Comparison of ENCODE assay signal across 24 cellular contexts in genomic region chr13:51346397-51346796, GRCh38. TPM values are rescaled to one million over a fixed set of nuclear protein-coding genes. Genes with fewer than 3 reads are reported as not detected.
DNase-seq lines count a peak whose midpoint lies in the region; ATAC-seq and TF ChIP-seq lines count a peak whose summit lies in the region.
"Had no signal": no experiment of that assay in that cellular context is flagged by ENCODE, and none has a peak within 500 bp of the region (broad histone marks: within the 10 kb centered on the region; RNA-seq: fewer than 3 reads in every experiment).

No MANE protein-coding gene starts in this region.

- peaks cover 7% of the 10 kb centered on the region for H3K4me1 Mint-ChIP-seq in endodermal cell

- peaks cover 7% of the 10 kb centered on the region for H3K9me3 ChIP-seq in endodermal cell (ENCODE audit: control insufficient read depth, low read length)
- no peaks in the 10 kb centered on the region for H3K9me3 ChIP-seq in right cardiac atrium (ENCODE audit: control insufficient read depth, low read length)
- H3K9me3 ChIP-seq: BLaER1, HAP-1 had no signal

- no peaks in the 10 kb centered on the region for H3K27me3 Mint-ChIP-seq in endodermal cell (ENCODE audit: insufficient read depth)
- H3K27me3 Mint-ChIP-seq: CD4-positive, alpha-beta T cell had no signal

- ATAC-seq in GM18511 (IDR thresholded peaks at IDR 0.05; ENCODE audit: unreplicated experiment) (peak; percentile 82), GM21576 (IDR thresholded peaks at IDR 0.05; ENCODE audit: unreplicated experiment) (peak; percentile 56), HG03159 (IDR thresholded peaks at IDR 0.05; ENCODE audit: unreplicated experiment) (peak; percentile 64), right cardiac atrium (no peak)

- DNase-seq in endodermal cell (peak; percentile 55), NCI-H1694 treated with DMSO at 0.1 percent for 48 hours (lab: John Stamatoyannopoulos, UW) (no peak), Ammon's horn (ENCODE audit: low spot score) (no peak), right cardiac atrium (no peak), midbrain (lab: John Stamatoyannopoulos, UW) (no peak)
- DNase-seq: CD4-positive, alpha-beta T cell; COR-L47; DMS79; KBM-7; MM.1S; NCI-H1048; NCI-H1436; NCI-H1930; PC-9; RPMI8226; SHP77 had no signal

- H3K36me3 Mint-ChIP-seq in endodermal cell (ENCODE audit: low read depth): no peaks in the 10 kb centered on the region

- no peak for TF ChIP-seq CTCF in endodermal cell (conservative IDR thresholded peaks at IDR 0.05)

- no peak overlapping the region for H3K27ac Mint-ChIP-seq in endodermal cell
- H3K27ac Mint-ChIP-seq: CD4-positive, alpha-beta T cell had no signal

- peaks cover 3% of the 10 kb centered on the region for H3K9me3 Mint-ChIP-seq in endodermal cell
- H3K9me3 Mint-ChIP-seq: CD4-positive, alpha-beta T cell had no signal

- H3K9ac ChIP-seq in endodermal cell (ENCODE audit: extremely low read depth, low read length, poor library complexity, severe bottlenecking): no peak overlapping the region
- H3K9ac ChIP-seq: BLaER1 had no signal

- H3K27me3 ChIP-seq in endodermal cell (ENCODE audit: control insufficient read depth, insufficient read depth, low read length, poor library complexity, severe bottlenecking) (no peaks in the 10 kb centered on the region), right cardiac atrium (ENCODE audit: control insufficient read depth, insufficient read depth) (no peaks in the 10 kb centered on the region)
- H3K27me3 ChIP-seq: BLaER1 had no signal

- no peak overlapping the region for H3K4me3 Mint-ChIP-seq in endodermal cell
- H3K4me3 Mint-ChIP-seq: CD4-positive, alpha-beta T cell had no signal

- H3K36me3 ChIP-seq in endodermal cell (ENCODE audit: control insufficient read depth, insufficient read depth, low read length): no peaks in the 10 kb centered on the region
- H3K36me3 ChIP-seq: BLaER1, HAP-1 had no signal

- intact Hi-C loops in right cardiac atrium (cut with DNase I): no loop called here

- H3K27ac ChIP-seq in endodermal cell (ENCODE audit: low read depth, low read length): no peak overlapping the region
- no peak overlapping the region for H3K27ac ChIP-seq in right cardiac atrium (ENCODE audit: low read length)
- H3K27ac ChIP-seq: BLaER1, HL-60, PC-9 had no signal

- no peaks in the 10 kb centered on the region for H3K4me1 ChIP-seq in endodermal cell (ENCODE audit: control insufficient read depth, insufficient read depth, low read length)
- no peaks in the 10 kb centered on the region for H3K4me1 ChIP-seq in right cardiac atrium (ENCODE audit: control insufficient read depth, insufficient read depth, low read length)
- H3K4me1 ChIP-seq: BLaER1, HAP-1 had no signal

- WGBS in endodermal cell (ENCODE audit: insufficient coverage in 1 of 2, insufficient read length in 1 of 2), 2 experiments: 85 to 89% methylated on average over 1 to 2 of the region's 2 CpGs
- 90% methylated on average over 2 of the region's 2 CpGs for WGBS in right cardiac atrium

- H3K4me3 ChIP-seq in endodermal cell (ENCODE audit: low read length): no peak overlapping the region
- H3K4me3 ChIP-seq in right cardiac atrium (ENCODE audit: low read length): no peak overlapping the region
- H3K4me3 ChIP-seq: BLaER1, HAP-1, PC-9 had no signal

RNA-seq across cellular contexts. Expression of gene SERPINE3, which starts 6.9 kb away (rescaled TPM):
- under 1 TPM in 1 of 2 donors, not detected in 1; 0.89 TPM for total RNA-seq in endodermal cell
- polyA plus RNA-seq in endodermal cell (2013, experiment 1 of 2): not detected
- not detected for polyA plus RNA-seq in endodermal cell (2013, experiment 2 of 2)
- total RNA-seq in right cardiac atrium: not detected
- not detected for polyA plus RNA-seq in right cardiac atrium
- total RNA-seq: CD4-positive, alpha-beta T cell; HT-29; NCI-H460; PC-9 had no signal

Comparison
In these comparisons a context has a peak if more than half of its experiments do, and no peak if none do; other contexts are left out.
1. ATAC-seq: peak in GM18511 (single experiment), GM21576 (single experiment) and HG03159 (single experiment); none in right cardiac atrium (0 of 2).